ENCODE assay signal across 23 cellular contexts in genomic region chr10:128140425-128140824, GRCh38.
"Had no signal": no experiment of that assay in that cellular context is flagged by ENCODE, and none has a peak within 500 bp of the region (broad histone marks: within the 10 kb centered on the region; RNA-seq: fewer than 3 reads in every experiment).

No MANE protein-coding gene starts in this region.

- H3K27me3 ChIP-seq: gastrocnemius medialis, ovary, sigmoid colon, stomach, tibial nerve, upper lobe of left lung, uterus had no signal

- H3K4me3 ChIP-seq: dorsolateral prefrontal cortex, gastrocnemius medialis, lung, mucosa of descending colon, ovary, psoas muscle, sigmoid colon, stomach, thoracic aorta, tibial nerve, upper lobe of left lung, uterus had no signal

- DNase-seq: dorsolateral prefrontal cortex; effector CD4-positive, alpha-beta T cell; foreskin fibroblast; gastrocnemius medialis; kidney; mucosa of descending colon; naive B cell; occipital lobe; ovary; posterior cingulate gyrus; psoas muscle; sigmoid colon; stimulated activated CD4-positive, alpha-beta T cell treated with anti-CD3 and anti-CD28 coated beads, Interleukin-2, amount 100 ng/mL, for 24 hours; stimulated activated CD4-positive, alpha-beta T cell treated with anti-CD3 and anti-CD28 coated beads, Interleukin-4, amount 100 ng/mL, for 24 hours; stimulated activated naive CD4-positive, alpha-beta T cell treated with Interleukin-2 at 50 U/mL for 16 hours; stomach; upper lobe of left lung; uterus had no signal

- H3K36me3 ChIP-seq: gastrocnemius medialis, ovary, sigmoid colon, stomach, thoracic aorta, tibial nerve, upper lobe of left lung, uterus had no signal

- FAIRE-seq: colon, kidney had no signal

- H3K9me3 ChIP-seq: gastrocnemius medialis, mucosa of descending colon, ovary, psoas muscle, sigmoid colon, stomach, thoracic aorta, tibial nerve, upper lobe of left lung, uterus had no signal

- H3K4me1 ChIP-seq: gastrocnemius medialis, psoas muscle, sigmoid colon, stomach, tibial nerve, upper lobe of left lung, uterus had no signal

- H3K27ac ChIP-seq: dorsolateral prefrontal cortex, epithelial cell of prostate, gastrocnemius medialis, ovary, psoas muscle, sigmoid colon, stomach, thoracic aorta, tibial nerve, upper lobe of left lung, uterus had no signal
